In genomic region chr14:45621731-45622130, GRCh38 we compare ENCODE assay signal across 7 cellular contexts.
"Had no signal": no experiment of that assay in that cellular context is flagged by ENCODE, and none has a peak within 500 bp of the region (broad histone marks: within the 10 kb centered on the region; RNA-seq: fewer than 3 reads in every experiment).

No MANE protein-coding gene starts in this region.

- DNase-seq: GM23248, GOT3, H7, H9, HCEC 1CT, HFFc6 had no signal

- H3K4me3 Mint-ChIP-seq: GM23338, H9, HFFc6 had no signal

- H3K9me3 Mint-ChIP-seq: GM23338, H9 had no signal

- H3K27ac Mint-ChIP-seq: GM23338, H9, HFFc6 had no signal
